ENCODE assay signal across 10 cellular contexts in genomic region chr4:122764808-122765189, GRCh38. TPM values are rescaled to one million over a fixed set of nuclear protein-coding genes. Genes with fewer than 3 reads are reported as not detected.
DNase-seq lines count a peak whose midpoint lies in the region; ATAC-seq and TF ChIP-seq lines count a peak whose summit lies in the region.
"Had no signal": no experiment of that assay in that cellular context is flagged by ENCODE, and none has a peak within 500 bp of the region (broad histone marks: within the 10 kb centered on the region; RNA-seq: fewer than 3 reads in every experiment).

No MANE protein-coding gene starts in this region.

- H3K4me2 ChIP-seq in smooth muscle cell = peak overlapping the region; percentile 77

- DNase-seq in activated naive CD4-positive, alpha-beta T cell treated with anti-CD3 and anti-CD28 coated beads, Interleukin-2, amount 50 U/mL, for 72 hours (ENCODE audit: low spot score in 2 of 2) = no peak
- DNase-seq in activated naive CD4-positive, alpha-beta T cell (lab: John Stamatoyannopoulos, UW) = no peak
- DNase-seq in WTC11 (ENCODE audit: low spot score) (no peak), smooth muscle cell (lab: John Stamatoyannopoulos, UW; ENCODE audit: unreplicated experiment) (no peak), esophagus muscularis mucosa (ENCODE audit: extremely low spot score) (no peak), lower leg skin (ENCODE audit: low spot score in 2 of 2) (no peak)
- no peak for DNase-seq in effector CD4-positive, alpha-beta T cell
- DNase-seq: DND-41 had no signal

- POLR2A ChIA-PET in WTC11 (lab: Charles Lee) = no interaction called here

- intact Hi-C loops in esophagus muscularis mucosa (cut with DNase I) (loop anchor here (5.0 kb wide), 1 partner anchor 148 kb away; no protein-coding TSS in a partner anchor), lower leg skin (cut with DNase I; ENCODE audit: low total_unique reads) (no loop called here)

- H3K27me3 ChIP-seq in smooth muscle cell (ENCODE audit: low read depth) (no peaks in the 10 kb centered on the region), esophagus muscularis mucosa (no peaks in the 10 kb centered on the region)

- no peak for TF ChIP-seq EP300 in esophagus muscularis mucosa (IDR thresholded peaks at IDR 0.05)

- H3K79me2 ChIP-seq in smooth muscle cell (ENCODE audit: low read depth) = no peaks in the 10 kb centered on the region

- H3K9me3 ChIP-seq in smooth muscle cell (replicated peaks; ENCODE audit: low read depth) (no peaks in the 10 kb centered on the region), esophagus muscularis mucosa (no peaks in the 10 kb centered on the region)

- peaks cover 46% of the 10 kb centered on the region for H3K4me1 Mint-ChIP-seq in WTC11

- 24% methylated on average over 1 of the region's 1 CpG for WGBS in smooth muscle cell (ENCODE audit: low lambda C conversion rate)
- WGBS in esophagus muscularis mucosa = 83% methylated on average over 1 of the region's 1 CpG
- 82 to 94% methylated on average over 1 of the region's 1 CpG for WGBS in lower leg skin, 2 donors

- H3K36me3 Mint-ChIP-seq in activated naive CD4-positive, alpha-beta T cell treated with anti-CD3 and anti-CD28 coated beads, Interleukin-2, amount 50 U/mL, for 72 hours = no peaks in the 10 kb centered on the region
- no peaks in the 10 kb centered on the region for H3K36me3 Mint-ChIP-seq in WTC11

- CTCF ChIA-PET in WTC11 (lab: Charles Lee) = no interaction called here

- no peaks in the 10 kb centered on the region for H3K27me3 Mint-ChIP-seq in WTC11 (ENCODE audit: low read depth)

- H3K27ac ChIP-seq in smooth muscle cell (ENCODE audit: low read depth) = peak overlapping the region; percentile 99
- H3K27ac ChIP-seq in esophagus muscularis mucosa (replicated peaks in 1 of 4) = no peak overlapping the region

- no peak overlapping the region for H2AFZ ChIP-seq in smooth muscle cell (ENCODE audit: low read depth)

- no peaks in the 10 kb centered on the region for H4K20me1 ChIP-seq in smooth muscle cell (ENCODE audit: low read depth)

- TF ChIP-seq CTCF in WTC11 (IDR thresholded peaks at IDR 0.05) (no peak), smooth muscle cell (IDR thresholded peaks at IDR 0.05; ENCODE audit: borderline replicate concordance, insufficient read depth, poor library complexity, severe bottlenecking) (no peak), esophagus muscularis mucosa (IDR thresholded peaks at IDR 0.05) (no peak), lower leg skin (IDR thresholded peaks at IDR 0.05) (no peak)

- no peak for TF ChIP-seq POLR2A in esophagus muscularis mucosa (IDR thresholded peaks at IDR 0.05; ENCODE audit: low read depth)
- TF ChIP-seq POLR2A in lower leg skin (IDR thresholded peaks at IDR 0.05) = no peak

- no peaks in the 10 kb centered on the region for H3K9me3 Mint-ChIP-seq in activated naive CD4-positive, alpha-beta T cell treated with anti-CD3 and anti-CD28 coated beads, Interleukin-2, amount 50 U/mL, for 72 hours
- H3K9me3 Mint-ChIP-seq in WTC11 = 0 out of 2 replicates have a peak, but pooled peaks cover 3% of the 10 kb centered on the region

- peak overlapping the region; percentile 31 to 69 for H3K27ac Mint-ChIP-seq in activated naive CD4-positive, alpha-beta T cell treated with anti-CD3 and anti-CD28 coated beads, Interleukin-2, amount 50 U/mL, for 72 hours
- H3K27ac Mint-ChIP-seq in WTC11 = peak overlapping the region; percentile 2; the same call in 1 of the 2 replicates

- no peak overlapping the region for H3K4me3 Mint-ChIP-seq in WTC11

- no peaks in the 10 kb centered on the region for H3K36me3 ChIP-seq in smooth muscle cell (ENCODE audit: low read depth)
- H3K36me3 ChIP-seq in esophagus muscularis mucosa = no peaks in the 10 kb centered on the region

- H3K4me1 ChIP-seq in smooth muscle cell (ENCODE audit: low read depth) (peaks cover 29% of the 10 kb centered on the region), esophagus muscularis mucosa (peaks cover 0 to 8% (median 5%) of the 10 kb centered on the region in 4 donors)

- H3F3A ChIP-seq in smooth muscle cell (ENCODE audit: low read depth) = peaks cover 5% of the 10 kb centered on the region

- peak overlapping the region; percentile 92 for H3K9ac ChIP-seq in smooth muscle cell (ENCODE audit: low read depth)

- H3K4me3 ChIP-seq in smooth muscle cell (no peak overlapping the region), esophagus muscularis mucosa (no peak overlapping the region), lower leg skin (ENCODE audit: low read depth, poor library complexity, severe bottlenecking) (no peak overlapping the region)
- H3K4me3 ChIP-seq: skin epidermis had no signal

- ATAC-seq in activated naive CD4-positive, alpha-beta T cell treated with anti-CD3 and anti-CD28 coated beads, Interleukin-2, amount 50 U/mL, for 72 hours = peak; percentile 78 to 96
- ATAC-seq in HG03064 (IDR thresholded peaks at IDR 0.05; ENCODE audit: low read depth, unreplicated experiment) = peak; percentile 75
- no peak for ATAC-seq in WTC11

TF ChIP-seq in WTC11, 78 proteins besides CTCF, POLR2A, EP300 and RAD21:
- TF ChIP-seq, protein P1, sequence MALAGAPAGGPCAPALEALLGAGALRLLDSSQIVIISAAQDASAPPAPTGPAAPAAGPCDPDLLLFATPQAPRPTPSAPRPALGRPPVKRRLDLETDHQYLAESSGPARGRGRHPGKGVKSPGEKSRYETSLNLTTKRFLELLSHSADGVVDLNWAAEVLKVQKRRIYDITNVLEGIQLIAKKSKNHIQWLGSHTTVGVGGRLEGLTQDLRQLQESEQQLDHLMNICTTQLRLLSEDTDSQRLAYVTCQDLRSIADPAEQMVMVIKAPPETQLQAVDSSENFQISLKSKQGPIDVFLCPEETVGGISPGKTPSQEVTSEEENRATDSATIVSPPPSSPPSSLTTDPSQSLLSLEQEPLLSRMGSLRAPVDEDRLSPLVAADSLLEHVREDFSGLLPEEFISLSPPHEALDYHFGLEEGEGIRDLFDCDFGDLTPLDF (CRISPR knock-in tag; IDR thresholded peaks at IDR 0.05) = no peak
- TF ChIP-seq NR1H2 (CRISPR knock-in tag; IDR thresholded peaks at IDR 0.05) = no peak
- TF ChIP-seq MLX (CRISPR knock-in tag; IDR thresholded peaks at IDR 0.05) = no peak
- TF ChIP-seq, protein P2, sequence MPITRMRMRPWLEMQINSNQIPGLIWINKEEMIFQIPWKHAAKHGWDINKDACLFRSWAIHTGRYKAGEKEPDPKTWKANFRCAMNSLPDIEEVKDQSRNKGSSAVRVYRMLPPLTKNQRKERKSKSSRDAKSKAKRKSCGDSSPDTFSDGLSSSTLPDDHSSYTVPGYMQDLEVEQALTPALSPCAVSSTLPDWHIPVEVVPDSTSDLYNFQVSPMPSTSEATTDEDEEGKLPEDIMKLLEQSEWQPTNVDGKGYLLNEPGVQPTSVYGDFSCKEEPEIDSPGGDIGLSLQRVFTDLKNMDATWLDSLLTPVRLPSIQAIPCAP (CRISPR knock-in tag; IDR thresholded peaks at IDR 0.05) = no peak
- TF ChIP-seq, protein P3, sequence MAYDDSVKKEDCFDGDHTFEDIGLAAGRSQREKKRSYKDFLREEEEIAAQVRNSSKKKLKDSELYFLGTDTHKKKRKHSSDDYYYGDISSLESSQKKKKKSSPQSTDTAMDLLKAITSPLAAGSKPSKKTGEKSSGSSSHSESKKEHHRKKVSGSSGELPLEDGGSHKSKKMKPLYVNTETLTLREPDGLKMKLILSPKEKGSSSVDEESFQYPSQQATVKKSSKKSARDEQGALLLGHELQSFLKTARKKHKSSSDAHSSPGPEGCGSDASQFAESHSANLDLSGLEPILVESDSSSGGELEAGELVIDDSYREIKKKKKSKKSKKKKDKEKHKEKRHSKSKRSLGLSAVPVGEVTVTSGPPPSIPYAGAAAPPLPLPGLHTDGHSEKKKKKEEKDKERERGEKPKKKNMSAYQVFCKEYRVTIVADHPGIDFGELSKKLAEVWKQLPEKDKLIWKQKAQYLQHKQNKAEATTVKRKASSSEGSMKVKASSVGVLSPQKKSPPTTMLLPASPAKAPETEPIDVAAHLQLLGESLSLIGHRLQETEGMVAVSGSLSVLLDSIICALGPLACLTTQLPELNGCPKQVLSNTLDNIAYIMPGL (CRISPR knock-in tag; IDR thresholded peaks at IDR 0.05) = no peak
- TF ChIP-seq GTF2I (CRISPR knock-in tag; conservative IDR thresholded peaks at IDR 0.05) = no peak
- no peak for TF ChIP-seq ZBTB21 (CRISPR knock-in tag; IDR thresholded peaks at IDR 0.05; ENCODE audit: borderline replicate concordance)
TF ChIP-seq in WTC11: peak in this region for 0.

RNA-seq across cellular contexts. Expression of gene BBS12, which starts 32.3 kb away (rescaled TPM):
- 1 to 10 TPM in 1 of 2 donors, under 1 TPM in 1; 0.96 to 5.8 TPM for total RNA-seq in activated naive CD4-positive, alpha-beta T cell treated with anti-CD3 and anti-CD28 coated beads, Interleukin-2, amount 50 U/mL, for 72 hours
- 2.1 to 2.7 TPM (median 2.3 TPM) in 3 replicates for total RNA-seq in WTC11 (2021)
- 3.0 and 3.6 TPM in 2 replicates for total RNA-seq in smooth muscle cell
- 2.7 and 3.7 TPM in 2 replicates for polyA plus RNA-seq in smooth muscle cell
- 1 to 10 TPM; 3.0 to 5.7 (median 4.0) TPM for total RNA-seq in esophagus muscularis mucosa
- 1 to 10 TPM in 3 of 4 donors, under 1 TPM in 1; 0.72 to 3.8 (median 3.1) TPM for total RNA-seq in lower leg skin
